In the genomic region with DNA sequence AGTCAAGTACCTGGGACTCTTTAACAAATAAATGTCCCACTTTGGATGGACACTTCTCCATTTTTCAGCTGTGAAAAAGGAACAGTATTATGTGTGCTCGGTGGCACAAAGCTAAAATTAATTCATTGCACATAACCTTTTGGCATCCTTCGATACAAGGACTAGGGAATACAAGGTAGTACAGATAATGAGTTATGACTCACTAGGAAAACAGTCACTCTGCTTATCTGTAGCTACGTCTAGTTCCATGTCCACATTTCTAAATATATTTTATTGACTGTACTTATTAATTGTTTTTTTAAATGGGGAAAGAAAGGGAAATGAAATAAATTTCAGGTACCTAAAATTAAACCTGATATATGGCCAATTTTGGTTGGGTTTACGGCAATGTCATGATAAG, we compare ENCODE assay signal across 28 cellular contexts. TPM values are rescaled to one million over a fixed set of nuclear protein-coding genes. Genes with fewer than 3 reads are reported as not detected.
DNase-seq lines count a peak whose midpoint lies in the region; ATAC-seq and TF ChIP-seq lines count a peak whose summit lies in the region.
"Had no signal": no experiment of that assay in that cellular context is flagged by ENCODE, and none has a peak within 500 bp of the region (broad histone marks: within the 10 kb centered on the region; RNA-seq: fewer than 3 reads in every experiment).

No MANE protein-coding gene starts in this region.

- ATAC-seq in foreskin keratinocyte = peak; percentile 37
- ATAC-seq in mucosa of descending colon = peak; percentile 80
- ATAC-seq in GM18867 (IDR thresholded peaks at IDR 0.05; ENCODE audit: unreplicated experiment) = no peak
- ATAC-seq: activated T-cell treated with anti-CD3 and anti-CD28 coated beads, Interleukin-2, amount 50 U/mL, for 4 hours; CD8-positive, alpha-beta T cell; T-cell had no signal

- TF ChIP-seq CTCF in foreskin keratinocyte (conservative IDR thresholded peaks at IDR 0.05) (no peak), mucosa of descending colon (IDR thresholded peaks at IDR 0.05) (no peak), osteocyte (IDR thresholded peaks at IDR 0.05) (no peak)

- H3K4me1 Mint-ChIP-seq in osteocyte (ENCODE audit: unreplicated experiment) = no peaks in the 10 kb centered on the region

- H3K4me3 Mint-ChIP-seq in osteocyte (ENCODE audit: unreplicated experiment) = no peak overlapping the region
- H3K4me3 Mint-ChIP-seq: activated T-cell treated with anti-CD3 and anti-CD28 coated beads, Interleukin-2, amount 50 U/mL, for 4 hours; CD8-positive, alpha-beta T cell; T-cell had no signal

- H3K27me3 Mint-ChIP-seq in osteocyte (ENCODE audit: unreplicated experiment) = peaks cover 22% of the 10 kb centered on the region

- no peaks in the 10 kb centered on the region for H3K9me3 Mint-ChIP-seq in osteocyte (ENCODE audit: unreplicated experiment)
- H3K9me3 Mint-ChIP-seq: activated T-cell treated with anti-CD3 and anti-CD28 coated beads, Interleukin-2, amount 50 U/mL, for 4 hours; CD8-positive, alpha-beta T cell; T-cell had no signal

- no peak overlapping the region for H3K27ac Mint-ChIP-seq in osteocyte (ENCODE audit: unreplicated experiment)
- H3K27ac Mint-ChIP-seq: CD8-positive, alpha-beta T cell; T-cell had no signal

- peaks cover 57% of the 10 kb centered on the region for H3K27me3 ChIP-seq in foreskin keratinocyte
- H3K27me3 ChIP-seq: adrenal gland, cardiac muscle cell had no signal

- H3K36me3 ChIP-seq in mucosa of descending colon (ENCODE audit: low read depth) = no peaks in the 10 kb centered on the region
- H3K36me3 ChIP-seq: adrenal gland, cardiac muscle cell, neutrophil had no signal

- no peaks in the 10 kb centered on the region for H3K36me3 Mint-ChIP-seq in osteocyte (ENCODE audit: unreplicated experiment)
- H3K36me3 Mint-ChIP-seq: CD8-positive, alpha-beta T cell; T-cell had no signal

- no peaks in the 10 kb centered on the region for H3K4me1 ChIP-seq in foreskin keratinocyte
- H3K4me1 ChIP-seq in mucosa of descending colon (ENCODE audit: low read depth) = peaks cover 6% of the 10 kb centered on the region
- H3K4me1 ChIP-seq: psoas muscle had no signal

- peak; percentile 11 for DNase-seq in DMS153 (lab: John Stamatoyannopoulos, UW)
- no peak for DNase-seq in DMS153 treated with DMSO at 0.1 percent for 48 hours (lab: John Stamatoyannopoulos, UW; ENCODE audit: unreplicated experiment)
- peak; percentile 9 for DNase-seq in SW480 (ENCODE audit: low spot score)
- DNase-seq in foreskin keratinocyte = peak in 1 of 2 donors; percentile 9
- no peak for DNase-seq in mucosa of descending colon
- DNase-seq in osteocyte (ENCODE audit: extremely low spot score, unreplicated experiment) = no peak
- DNase-seq in stimulated activated CD4-positive, alpha-beta T cell treated with anti-CD3 and anti-CD28 coated beads, Interleukin-2, amount 100 ng/mL, for 48 hours = no peak
- DNase-seq: activated CD4-positive, alpha-beta T cell treated with anti-CD3 and anti-CD28 coated beads for 1 hour; activated naive CD4-positive, alpha-beta T cell; activated T-cell treated with anti-CD3 and anti-CD28 coated beads, Interleukin-2, amount 50 U/mL, for 4 hours; adrenal gland; CD8-positive, alpha-beta T cell; GDM1; GM23248; mesenchymal stem cell; NCI-H1048; NCI-H2029; NCI-H345; OCI-M1; psoas muscle; SHP77 treated with DMSO at 0.1 percent for 48 hours; stimulated activated CD4-positive, alpha-beta T cell treated with anti-CD3 and anti-CD28 coated beads, Interleukin-1b, Interleukin-23, amount 100 ng/mL, for 48 hours; substantia nigra; T-cell had no signal

- H3K9me3 ChIP-seq in mucosa of descending colon = no peaks in the 10 kb centered on the region
- H3K9me3 ChIP-seq: adrenal gland, neutrophil, psoas muscle had no signal

- no peak overlapping the region for H3K4me3 ChIP-seq in mucosa of descending colon
- H3K4me3 ChIP-seq: adrenal gland, cardiac muscle cell, GM23248, psoas muscle had no signal

- no peak overlapping the region for H3K27ac ChIP-seq in foreskin keratinocyte
- H3K27ac ChIP-seq: 22Rv1, adrenal gland, cardiac muscle cell, GM23248, neutrophil, psoas muscle had no signal

- intact Hi-C loops in mucosa of descending colon (cut with DNase I, micrococcal nuclease) = no loop called here

RNA-seq across cellular contexts. Expression of gene RIC8B, which starts 35.2 kb away (rescaled TPM):
- 5.8 and 8.0 TPM in 2 replicates for total RNA-seq in foreskin keratinocyte
- polyA plus RNA-seq in foreskin keratinocyte = 3.0 and 4.4 TPM in 2 replicates
- total RNA-seq in mucosa of descending colon = 10 to 100 TPM; 13.3 to 25.3 (median 15.2) TPM
- total RNA-seq in osteocyte = 15.0 and 17.0 TPM in 2 replicates

Comparison
In these comparisons a context has a peak if more than half of its experiments do, and no peak if none do; other contexts are left out.
1. DNase-seq: peak in DMS153 (single experiment) and SW480 (single experiment); none in DMS153 treated with DMSO at 0.1 percent for 48 hours (single experiment), mucosa of descending colon (0 of 3), osteocyte (single experiment) and stimulated activated CD4-positive, alpha-beta T cell treated with anti-CD3 and anti-CD28 coated beads, Interleukin-2, amount 100 ng/mL, for 48 hours (0 of 2).